ENCODE assay signal across 21 cellular contexts in the genomic region with DNA sequence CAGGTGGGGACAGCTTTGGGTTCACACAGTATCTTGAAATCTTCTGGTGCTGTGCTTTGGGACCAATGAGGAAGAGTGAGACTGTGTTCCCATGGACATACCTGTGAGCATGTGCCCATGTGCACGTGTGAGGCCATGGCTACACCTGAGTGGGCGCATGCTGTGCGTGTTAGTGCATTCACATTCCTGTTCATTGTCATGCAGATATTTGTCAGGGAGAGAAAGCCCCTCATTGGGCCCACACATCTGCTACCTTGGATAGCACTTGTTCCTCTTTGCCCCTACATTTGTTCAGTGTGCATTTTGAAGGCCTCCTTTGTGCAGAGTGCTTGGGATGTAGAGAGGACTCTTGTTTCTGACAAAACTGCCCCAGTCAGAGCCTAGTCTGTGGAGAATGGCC.
DNase-seq lines count a peak whose midpoint lies in the region; ATAC-seq and TF ChIP-seq lines count a peak whose summit lies in the region.
"Had no signal": no experiment of that assay in that cellular context is flagged by ENCODE, and none has a peak within 500 bp of the region (broad histone marks: within the 10 kb centered on the region; RNA-seq: fewer than 3 reads in every experiment).

No MANE protein-coding gene starts in this region.

- H2BK20ac ChIP-seq in H9 (ENCODE audit: low read depth, low read length, poor library complexity, severe bottlenecking) = no peak overlapping the region

- peak; percentile 51 for DNase-seq in H9
- DNase-seq in mesendoderm = peak; percentile 53
- no peak for DNase-seq in NCI-H1105 treated with DMSO at 0.1 percent for 48 hours (lab: John Stamatoyannopoulos, UW)
- no peak for DNase-seq in prostate gland (ENCODE audit: low spot score)
- no peak for DNase-seq in DMS53 (lab: John Stamatoyannopoulos, UW)
- DNase-seq: activated CD8-positive, alpha-beta memory T cell treated with anti-CD3 and anti-CD28 coated beads, Interleukin-2, amount 50 U/mL, for 4 hours; activated effector memory CD4-positive, alpha-beta T cell treated with anti-CD3 and anti-CD28 coated beads, Interleukin-2, amount 50 U/mL, for 16 hours; brain microvascular endothelial cell; cortex of kidney; DMS 273 treated with DMSO at 0.1 percent for 48 hours; GDM1; H7; head of caudate nucleus; mucosa of descending colon; NCI-H2029 treated with DMSO at 0.1 percent for 48 hours; posterior cingulate gyrus; testis had no signal

- H3K4me1 ChIP-seq in H9 (ENCODE audit: insufficient read depth, low read length) (peaks cover 6% of the 10 kb centered on the region), KMS-11 (ENCODE audit: low read depth, poor library complexity, severe bottlenecking) (peaks cover 62% of the 10 kb centered on the region), mesendoderm (ENCODE audit: control insufficient read depth, low read depth, low read length) (peaks cover 6% of the 10 kb centered on the region), prostate gland (replicated peaks) (no peaks in the 10 kb centered on the region)
- H3K4me1 ChIP-seq: testis had no signal

- H3K9ac ChIP-seq in H9 (ENCODE audit: extremely low read depth, insufficient read length, low read length) = no peak overlapping the region
- no peak overlapping the region for H3K9ac ChIP-seq in KMS-11
- H3K9ac ChIP-seq in mesendoderm (ENCODE audit: low read length) = no peak overlapping the region

- TF ChIP-seq CTCF in H9 (conservative IDR thresholded peaks at IDR 0.05) = no peak
- TF ChIP-seq CTCF in KMS-11 (conservative IDR thresholded peaks at IDR 0.05; ENCODE audit: low read depth, low read length) = no peak
- no peak for TF ChIP-seq CTCF in prostate gland (IDR thresholded peaks at IDR 0.05)

- H3K4me3 Mint-ChIP-seq in H9 = no peak overlapping the region

- intact Hi-C loops in prostate gland (cut with DNase I) = no loop called here

- no peak overlapping the region for H2AK5ac ChIP-seq in H9 (ENCODE audit: insufficient read length, low read length)
- H2AK5ac ChIP-seq in mesendoderm (ENCODE audit: low read length) = no peak overlapping the region

- H2BK5ac ChIP-seq in H9 (ENCODE audit: insufficient read length, low read length) = no peak overlapping the region
- H2BK5ac ChIP-seq in mesendoderm (ENCODE audit: low read length) = no peak overlapping the region

- H2BK15ac ChIP-seq in H9 (ENCODE audit: low read depth, low read length) = no peak overlapping the region
- H2BK15ac ChIP-seq in mesendoderm (replicated peaks; ENCODE audit: low read depth) = no peak overlapping the region

- H4K8ac ChIP-seq in H9 (replicated peaks; ENCODE audit: insufficient read length, low read depth, low read length) (no peak overlapping the region), mesendoderm (ENCODE audit: low read depth, low read length) (no peak overlapping the region)

- peaks cover 0 to 5% (median 2%) of the 10 kb centered on the region in 3 experiments; a peak in 4 of 7 replicates for H3K36me3 Mint-ChIP-seq in H9 (ENCODE audit: insufficient read depth in 1 of 3, low read depth in 3 of 3)

- no peak overlapping the region for H3K4me3 ChIP-seq in KMS-11 (IDR thresholded peaks at IDR 0.05; ENCODE audit: insufficient read depth, low read depth, low read length)
- H3K4me3 ChIP-seq in mesendoderm (ENCODE audit: low read length) = no peak overlapping the region
- H3K4me3 ChIP-seq in prostate gland = no peak overlapping the region
- H3K4me3 ChIP-seq: K562, mucosa of descending colon, testis had no signal

- H3K79me2 ChIP-seq in H9 (ENCODE audit: insufficient read depth, low read length) (no peaks in the 10 kb centered on the region), KMS-11 (ENCODE audit: insufficient read depth, low read depth) (peaks cover 5% of the 10 kb centered on the region; the same call in 1 of the 2 replicates), mesendoderm (ENCODE audit: control insufficient read depth, insufficient read depth, low read length) (no peaks in the 10 kb centered on the region)

- H4K91ac ChIP-seq in H9 (ENCODE audit: insufficient read length, low read depth, low read length) = no peak overlapping the region

- no peaks in the 10 kb centered on the region for H4K20me1 ChIP-seq in H9 (ENCODE audit: control insufficient read depth, insufficient read depth, insufficient read length)
- H4K20me1 ChIP-seq in KMS-11 (ENCODE audit: insufficient read depth) = no peaks in the 10 kb centered on the region

- H3K9me3 Mint-ChIP-seq in H9 = peaks cover 4 to 5% of the 10 kb centered on the region in 2 experiments; a peak in 4 of 5 replicates

- H3K23me2 ChIP-seq in H9 (ENCODE audit: insufficient read length, low read depth, low read length, poor library complexity, severe bottlenecking) = no peaks in the 10 kb centered on the region

- H3K36me3 ChIP-seq in KMS-11 (ENCODE audit: insufficient read depth) = no peaks in the 10 kb centered on the region
- no peaks in the 10 kb centered on the region for H3K36me3 ChIP-seq in mesendoderm (ENCODE audit: control insufficient read depth, insufficient read depth, low read length)
- H3K36me3 ChIP-seq in prostate gland = no peaks in the 10 kb centered on the region
- H3K36me3 ChIP-seq: brain microvascular endothelial cell had no signal

- peaks cover 16 to 19% of the 10 kb centered on the region in 2 experiments for H3K4me1 Mint-ChIP-seq in H9

- H3K23ac ChIP-seq in H9 (ENCODE audit: insufficient read length, low read depth, low read length) (no peak overlapping the region), mesendoderm (ENCODE audit: low read length) (no peak overlapping the region)

- no peak for TF ChIP-seq POLR2A in prostate gland (IDR thresholded peaks at IDR 0.05)

- H3K18ac ChIP-seq in H9 (ENCODE audit: insufficient read length, low read depth, low read length) (peak overlapping the region; percentile 9), mesendoderm (ENCODE audit: low read length) (no peak overlapping the region)

- H3K27me3 Mint-ChIP-seq in H9 (ENCODE audit: low read depth) = peaks cover 6% of the 10 kb centered on the region

- H3T11ph ChIP-seq in H9 (ENCODE audit: low read length) = no peak overlapping the region

- H3K4me2 ChIP-seq in H9 (ENCODE audit: insufficient read depth, insufficient read length, low read length) (no peak overlapping the region), KMS-11 (0 out of 2 replicates have a peak overlapping the region, but pooled peaks have one; percentile 10), mesendoderm (ENCODE audit: low read length) (no peak overlapping the region)

- no peaks in the 10 kb centered on the region for H3K27me3 ChIP-seq in H9 (ENCODE audit: insufficient read depth, low read length)
- no peaks in the 10 kb centered on the region for H3K27me3 ChIP-seq in KMS-11 (ENCODE audit: insufficient read depth, low read depth)
- no peaks in the 10 kb centered on the region for H3K27me3 ChIP-seq in mesendoderm (ENCODE audit: insufficient read depth, low read length, poor library complexity)
- peaks cover 2% of the 10 kb centered on the region for H3K27me3 ChIP-seq in prostate gland (replicated peaks; ENCODE audit: insufficient read depth)
- H3K27me3 ChIP-seq: brain microvascular endothelial cell, testis had no signal

- H2AFZ ChIP-seq in H9 (ENCODE audit: low read length) = no peak overlapping the region
- H2AFZ ChIP-seq in KMS-11 (ENCODE audit: low read depth) = no peak overlapping the region

- H3K9me3 ChIP-seq in H9 (ENCODE audit: control insufficient read depth, low read depth, low read length) = no peaks in the 10 kb centered on the region
- no peaks in the 10 kb centered on the region for H3K9me3 ChIP-seq in prostate gland
- H3K9me3 ChIP-seq: mucosa of descending colon, testis had no signal

- no peak overlapping the region for H3K27ac Mint-ChIP-seq in H9

- no CpG with 5 or more reads among the region's 3 CpGs for WGBS in H9 (ENCODE audit: extremely low coverage, insufficient read length, low lambda C conversion rate)
- no CpG with 5 or more reads among the region's 3 CpGs for WGBS in mesendoderm (ENCODE audit: extremely low coverage, insufficient coverage, low lambda C conversion rate)
- WGBS in prostate gland = 62% methylated on average over 3 of the region's 3 CpGs

- no peak overlapping the region for H3K56ac ChIP-seq in H9 (ENCODE audit: insufficient read length, low read depth, low read length)
- no peak overlapping the region for H3K56ac ChIP-seq in mesendoderm (ENCODE audit: low read length)

- H3K27ac ChIP-seq in H9 (ENCODE audit: insufficient read length, low read depth, low read length) (no peak overlapping the region), KMS-11 (peak overlapping the region; percentile 37; the same call in 1 of the 2 replicates), mesendoderm (ENCODE audit: low read depth, low read length) (no peak overlapping the region), prostate gland (no peak overlapping the region)
- H3K27ac ChIP-seq: brain microvascular endothelial cell, testis, VCaP had no signal

- H2BK120ac ChIP-seq in H9 (ENCODE audit: low read depth, low read length, poor library complexity, severe bottlenecking) (no peak overlapping the region), mesendoderm (ENCODE audit: low read depth, low read length) (no peak overlapping the region)

- H3K4ac ChIP-seq in H9 (ENCODE audit: low read depth, low read length) = no peak overlapping the region
- no peak overlapping the region for H3K4ac ChIP-seq in mesendoderm (ENCODE audit: low read depth, low read length)

- no peak overlapping the region for H4K5ac ChIP-seq in H9 (ENCODE audit: insufficient read length, low read depth, low read length)
- H4K5ac ChIP-seq in mesendoderm (ENCODE audit: low read length) = no peak overlapping the region

- no peak overlapping the region for H2BK12ac ChIP-seq in H9 (ENCODE audit: insufficient read length, low read depth, low read length)

- H3K14ac ChIP-seq in H9 (ENCODE audit: insufficient read depth, low read length) = no peak overlapping the region

- peak; percentile 3 for ATAC-seq in GM19035 (IDR thresholded peaks at IDR 0.05; ENCODE audit: unreplicated experiment)
- ATAC-seq: K562, mucosa of descending colon had no signal

- H3K79me1 ChIP-seq in H9 (ENCODE audit: insufficient read depth, low read depth, low read length, poor library complexity, severe bottlenecking) (no peaks in the 10 kb centered on the region), mesendoderm (ENCODE audit: low read length) (no peaks in the 10 kb centered on the region)

Comparison
In these comparisons a context has a peak if more than half of its experiments do, and no peak if none do; other contexts are left out.
1. DNase-seq: peak in H9 (single experiment) and mesendoderm (single experiment); none in NCI-H1105 treated with DMSO at 0.1 percent for 48 hours (single experiment), prostate gland (single experiment) and DMS53 (single experiment).